32 cellular contexts compared by ENCODE assay signal in genomic region chr3:69388241-69388640, GRCh38.
"Had no signal": no experiment of that assay in that cellular context is flagged by ENCODE, and none has a peak within 500 bp of the region (broad histone marks: within the 10 kb centered on the region; RNA-seq: fewer than 3 reads in every experiment).

No MANE protein-coding gene starts in this region.

- H3K9ac ChIP-seq: neural progenitor cell, parathyroid adenoma had no signal

- ATAC-seq: foreskin keratinocyte; gastroesophageal sphincter; heart right ventricle; left ventricle myocardium superior; lower lobe of right lung; mucosa of descending colon; natural killer cell treated with Interleukin-12 subunit alpha and Interleukin-12 subunit beta and Interleukin-15 and Interleukin-18, amount 100 ng/mL, for 72 hours; right lobe of liver; stimulated activated naive CD8-positive, alpha-beta T cell treated with anti-CD3 and anti-CD28 coated beads, Interleukin-15, amount 100 ng/mL, for 72 hours had no signal

- H3K36me3 ChIP-seq: colonic mucosa, esophagus muscularis mucosa, gastroesophageal sphincter, heart right ventricle, lower lobe of right lung, neural progenitor cell, right lobe of liver, thyroid gland had no signal

- H3K36me3 Mint-ChIP-seq: immature natural killer cell; memory B cell; mesothelial cell of epicardium; naive B cell; natural killer cell treated with Interleukin-12 subunit alpha and Interleukin-12 subunit beta and Interleukin-15 and Interleukin-18, amount 100 ng/mL, for 72 hours; neural progenitor cell had no signal

- H3K4me3 Mint-ChIP-seq: dendritic cell treated with granulocyte-macrophage colony-stimulating factor and Interleukin-4, amounts not matched to agents 40 ng/mL and 50 ng/mL, for 4 days; memory B cell; mesothelial cell of epicardium; natural killer cell treated with Interleukin-12 subunit alpha and Interleukin-12 subunit beta and Interleukin-15 and Interleukin-18, amount 100 ng/mL, for 72 hours; neural progenitor cell; stimulated activated naive CD8-positive, alpha-beta T cell treated with anti-CD3 and anti-CD28 coated beads, Interleukin-15, amount 100 ng/mL, for 72 hours had no signal

- H3K4me1 ChIP-seq: colonic mucosa, parathyroid adenoma had no signal

- FAIRE-seq: endothelial cell of umbilical vein had no signal

- H3K9me3 Mint-ChIP-seq: dendritic cell treated with granulocyte-macrophage colony-stimulating factor and Interleukin-4, amounts not matched to agents 40 ng/mL and 50 ng/mL, for 4 days; mesothelial cell of epicardium; naive B cell; natural killer cell treated with Interleukin-12 subunit alpha and Interleukin-12 subunit beta and Interleukin-15 and Interleukin-18, amount 100 ng/mL, for 72 hours; neural progenitor cell; stimulated activated naive CD8-positive, alpha-beta T cell treated with anti-CD3 and anti-CD28 coated beads, Interleukin-15, amount 100 ng/mL, for 72 hours had no signal

- H3K9me3 ChIP-seq: colonic mucosa, esophagus muscularis mucosa, gastroesophageal sphincter, heart right ventricle, lower lobe of right lung, mucosa of descending colon, right lobe of liver, thyroid gland had no signal

- H2AFZ ChIP-seq: neural progenitor cell, parathyroid adenoma had no signal

- H3K4me3 ChIP-seq: colonic mucosa, esophagus muscularis mucosa, gastroesophageal sphincter, heart right ventricle, lower lobe of right lung, mucosa of descending colon, neural progenitor cell, right lobe of liver, smooth muscle cell, thyroid gland had no signal

- H3K27ac ChIP-seq: colonic mucosa, esophagus muscularis mucosa, foreskin keratinocyte, gastroesophageal sphincter, heart right ventricle, lower lobe of right lung, neural progenitor cell, parathyroid adenoma, right lobe of liver, thyroid gland had no signal

- DNase-seq: colonic mucosa; effector memory CD4-positive, alpha-beta T cell; foreskin keratinocyte; heart right ventricle; hippocampal formation; immature natural killer cell; islet precursor cell; kidney glomerular epithelial cell; left ventricle myocardium superior; lower lobe of right lung; mucosa of descending colon; naive B cell; right lobe of liver; stimulated activated CD4-positive, alpha-beta T cell treated with anti-CD3 and anti-CD28 coated beads, Interleukin-12 subunit alpha, Interleukin-12 subunit beta, amount 100 ng/mL, for 4 hours; stimulated activated CD4-positive, alpha-beta T cell treated with anti-CD3 and anti-CD28 coated beads, Interleukin-1b, Interleukin-23, amount 100 ng/mL, for 48 hours; stimulated activated CD4-positive, alpha-beta T cell treated with anti-CD3 and anti-CD28 coated beads, Interleukin-4, amount 100 ng/mL, for 1 hour; stimulated activated CD8-positive, alpha-beta memory T cell treated with anti-CD3 and anti-CD28 coated beads, Interleukin-4, amount 100 ng/mL, for 48 hours; stimulated activated naive CD4-positive, alpha-beta T cell; stimulated activated naive CD8-positive, alpha-beta T cell treated with anti-CD3 and anti-CD28 coated beads, Interleukin-15, amount 100 ng/mL, for 72 hours; thyroid gland; trophoblast cell had no signal

- H3K27me3 ChIP-seq: foreskin keratinocyte, thyroid gland had no signal

- H3K4me2 ChIP-seq: neural progenitor cell, smooth muscle cell had no signal

- H3K79me2 ChIP-seq: parathyroid adenoma had no signal

- H3K27ac Mint-ChIP-seq: memory B cell; mesothelial cell of epicardium; natural killer cell treated with Interleukin-12 subunit alpha and Interleukin-12 subunit beta and Interleukin-15 and Interleukin-18, amount 100 ng/mL, for 72 hours; neural progenitor cell; progenitor cell of endocrine pancreas; stimulated activated naive CD8-positive, alpha-beta T cell treated with anti-CD3 and anti-CD28 coated beads, Interleukin-15, amount 100 ng/mL, for 72 hours had no signal

- H3K4me1 Mint-ChIP-seq: memory B cell had no signal
